ENCODE assay signal across 17 cellular contexts in the genomic region with DNA sequence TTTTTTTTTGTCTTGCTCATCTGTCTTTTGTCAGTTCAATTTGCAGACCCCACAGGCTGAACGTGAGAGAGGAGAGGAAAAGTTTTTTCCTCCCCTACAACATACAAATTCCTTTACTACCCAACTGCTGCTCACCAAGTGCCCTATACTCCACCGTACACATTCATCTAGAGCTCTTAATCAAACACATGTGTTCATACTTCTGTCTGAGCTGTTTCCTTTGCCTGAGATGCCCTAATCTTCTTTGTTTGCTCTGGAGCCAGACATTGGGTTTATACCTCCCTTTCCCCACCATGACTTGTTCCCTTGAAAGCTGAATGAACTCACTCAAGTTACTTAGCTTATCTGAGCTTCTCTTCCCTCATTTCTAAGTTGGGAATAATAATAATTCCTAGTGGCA.
DNase-seq lines count a peak whose midpoint lies in the region; ATAC-seq and TF ChIP-seq lines count a peak whose summit lies in the region.
"Had no signal": no experiment of that assay in that cellular context is flagged by ENCODE, and none has a peak within 500 bp of the region (broad histone marks: within the 10 kb centered on the region; RNA-seq: fewer than 3 reads in every experiment).

No MANE protein-coding gene starts in this region.

- no peak for TF ChIP-seq CTCF in HFFc6 (IDR thresholded peaks at IDR 0.05)
- TF ChIP-seq CTCF in fibroblast of mammary gland (conservative IDR thresholded peaks at IDR 0.05; ENCODE audit: control insufficient read depth, insufficient read depth, low read depth, low read length), result no peak
- TF ChIP-seq CTCF in GM13976 (IDR thresholded peaks at IDR 0.05; ENCODE audit: borderline replicate concordance, control extremely low read depth, extremely low read depth, insufficient read depth, missing control alignments), result no peak

- H3K4me3 Mint-ChIP-seq in CD4-positive, alpha-beta memory T cell, result peak overlapping the region in 6 of 8 donors; percentile 29 to 83 (median 71)
- no peak overlapping the region for H3K4me3 Mint-ChIP-seq in HFFc6
- peak overlapping the region; percentile 1 for H3K4me3 Mint-ChIP-seq in activated T-helper 1 cell treated with anti-CD3 and anti-CD28 coated beads, Interleukin-12 subunit alpha, Interleukin-12 subunit beta, Interleukin-2, Interleukin-4 antibody, amounts not matched to agents 30 ng/mL and 10 ng/mL and 1 ng/mL, durations not matched to agents 14 hours and 24 hours and 36 hours
- H3K4me3 Mint-ChIP-seq: mesothelial cell of epicardium had no signal

- in situ Hi-C loops in GM13976 (cut with MboI; ENCODE audit: low sequenced_read_pairs, unreplicated experiment), result loop anchor here (25.0 kb wide), 1 partner anchor 675 kb away; no protein-coding TSS in a partner anchor

- ATAC-seq in HG03045 (IDR thresholded peaks at IDR 0.05; ENCODE audit: unreplicated experiment) (no peak), esophagus mucosa (no peak)
- ATAC-seq: left cardiac atrium, Panc1 had no signal

- no peaks in the 10 kb centered on the region for H3K9me3 ChIP-seq in CD4-positive, alpha-beta memory T cell (ENCODE audit: control insufficient read depth in 1 of 2, low read length in 2 of 2)
- H3K9me3 ChIP-seq: spleen, tibial artery had no signal

- no peaks in the 10 kb centered on the region for H3K9me3 Mint-ChIP-seq in CD4-positive, alpha-beta memory T cell
- no peaks in the 10 kb centered on the region for H3K9me3 Mint-ChIP-seq in HFFc6
- no peaks in the 10 kb centered on the region for H3K9me3 Mint-ChIP-seq in activated T-helper 1 cell treated with anti-CD3 and anti-CD28 coated beads, Interleukin-12 subunit alpha, Interleukin-12 subunit beta, Interleukin-2, Interleukin-4 antibody, amounts not matched to agents 30 ng/mL and 10 ng/mL and 1 ng/mL, durations not matched to agents 14 hours and 24 hours and 36 hours
- H3K9me3 Mint-ChIP-seq: mesothelial cell of epicardium had no signal

- no peaks in the 10 kb centered on the region for H3K27me3 ChIP-seq in CD4-positive, alpha-beta memory T cell (ENCODE audit: insufficient read depth, low read length)
- H3K27me3 ChIP-seq: spleen, tibial artery had no signal

- intact Hi-C loops in CD4-positive, alpha-beta memory T cell (cut with micrococcal nuclease), result no loop called here
- intact Hi-C loops in activated T-helper 1 cell treated with anti-CD3 and anti-CD28 coated beads, Interleukin-12 subunit alpha, Interleukin-12 subunit beta, Interleukin-2, Interleukin-4 antibody, amounts not matched to agents 30 ng/mL and 10 ng/mL and 1 ng/mL, durations not matched to agents 14 hours and 24 hours and 36 hours (cut with micrococcal nuclease), result loop anchor here (5.0 to 10.0 kb wide), 2 partner anchors 455 to 1417 kb away; partner anchors contain the start of gene BMF

- H3K27ac Mint-ChIP-seq in CD4-positive, alpha-beta memory T cell, result peak overlapping the region; percentile 86 to 97 (median 91)
- no peak overlapping the region; the same call in 1 of the 2 replicates for H3K27ac Mint-ChIP-seq in HFFc6
- peak overlapping the region; percentile 80 for H3K27ac Mint-ChIP-seq in activated T-helper 1 cell treated with anti-CD3 and anti-CD28 coated beads, Interleukin-12 subunit alpha, Interleukin-12 subunit beta, Interleukin-2, Interleukin-4 antibody, amounts not matched to agents 30 ng/mL and 10 ng/mL and 1 ng/mL, durations not matched to agents 14 hours and 24 hours and 36 hours
- H3K27ac Mint-ChIP-seq: mesothelial cell of epicardium had no signal

- peak overlapping the region in 1 of 2 donors; percentile 8 for H3K4me3 ChIP-seq in CD4-positive, alpha-beta memory T cell (ENCODE audit: low read length in 2 of 2)
- H3K4me3 ChIP-seq in fibroblast of mammary gland (ENCODE audit: control insufficient read depth, low read depth, low read length), result no peak overlapping the region
- H3K4me3 ChIP-seq: SK-N-MC, spleen, tibial artery had no signal

- H3K27ac ChIP-seq in CD4-positive, alpha-beta memory T cell (ENCODE audit: low read depth, low read length), result peak overlapping the region; percentile 42
- H3K27ac ChIP-seq: SK-N-MC, tibial artery had no signal

- no peaks in the 10 kb centered on the region for H3K36me3 ChIP-seq in CD4-positive, alpha-beta memory T cell (ENCODE audit: insufficient read depth, low read length)
- H3K36me3 ChIP-seq: spleen, tibial artery had no signal

- no peaks in the 10 kb centered on the region for H3K27me3 Mint-ChIP-seq in CD4-positive, alpha-beta memory T cell
- H3K27me3 Mint-ChIP-seq in HFFc6 (ENCODE audit: insufficient read depth), result peaks cover 2% of the 10 kb centered on the region; the same call in 1 of the 2 replicates
- H3K27me3 Mint-ChIP-seq in activated T-helper 1 cell treated with anti-CD3 and anti-CD28 coated beads, Interleukin-12 subunit alpha, Interleukin-12 subunit beta, Interleukin-2, Interleukin-4 antibody, amounts not matched to agents 30 ng/mL and 10 ng/mL and 1 ng/mL, durations not matched to agents 14 hours and 24 hours and 36 hours (ENCODE audit: insufficient read depth), result no peaks in the 10 kb centered on the region

- peaks cover 76 to 96% (median 83%) of the 10 kb centered on the region in 4 donors for H3K4me1 Mint-ChIP-seq in CD4-positive, alpha-beta memory T cell
- peaks cover 31% of the 10 kb centered on the region for H3K4me1 Mint-ChIP-seq in HFFc6 (ENCODE audit: low read depth)
- peaks cover 99% of the 10 kb centered on the region for H3K4me1 Mint-ChIP-seq in activated T-helper 1 cell treated with anti-CD3 and anti-CD28 coated beads, Interleukin-12 subunit alpha, Interleukin-12 subunit beta, Interleukin-2, Interleukin-4 antibody, amounts not matched to agents 30 ng/mL and 10 ng/mL and 1 ng/mL, durations not matched to agents 14 hours and 24 hours and 36 hours (ENCODE audit: low read depth)

- no peak for DNase-seq in CD4-positive, alpha-beta memory T cell
- DNase-seq in HFFc6 (peak; percentile 32), fibroblast of mammary gland (ENCODE audit: low read depth) (peak; percentile 53), occipital lobe (lab: John Stamatoyannopoulos, UW) (no peak), GM13976 (ENCODE audit: low spot score) (no peak)
- no peak for DNase-seq in activated T-helper 1 cell treated with anti-CD3 and anti-CD28 coated beads, Interleukin-12 subunit alpha, Interleukin-12 subunit beta, Interleukin-2, Interleukin-4 antibody, amounts not matched to agents 30 ng/mL and 10 ng/mL and 1 ng/mL, durations not matched to agents 14 hours and 24 hours and 36 hours (ENCODE audit: low spot score)
- DNase-seq: activated CD4-positive, alpha-beta T cell treated with anti-CD3 and anti-CD28 coated beads for 48 hours; left cardiac atrium; NCI-H1417 treated with DMSO at 0.1 percent for 48 hours; spleen; stimulated activated CD8-positive, alpha-beta memory T cell treated with anti-CD3 and anti-CD28 coated beads, Interleukin-4, amount 100 ng/mL, for 48 hours; tibial artery had no signal

- peaks cover 92% of the 10 kb centered on the region for H3K4me1 ChIP-seq in CD4-positive, alpha-beta memory T cell (ENCODE audit: insufficient read depth, low read length)

- POLR2A ChIA-PET in CD4-positive, alpha-beta memory T cell (lab: Charles Lee; ENCODE audit: partially characterized antibody), result interaction anchor here (0.8 to 11.0 kb wide), 14 partner anchors 11 to 1621 kb away, joined by 3 to 452 read pairs (median 7); partner anchors contain the start of genes FAM98B and RASGRP1

- CTCF ChIA-PET in CD4-positive, alpha-beta memory T cell (lab: Charles Lee; ENCODE audit: partially characterized antibody), result interaction anchor here (0.7 to 19.6 kb wide), 17 partner anchors 8 to 246 kb away, joined by 3 to 717 read pairs (median 22); partner anchors contain the start of genes FAM98B and RASGRP1

- no peaks in the 10 kb centered on the region for H3K36me3 Mint-ChIP-seq in CD4-positive, alpha-beta memory T cell
- no peaks in the 10 kb centered on the region for H3K36me3 Mint-ChIP-seq in HFFc6 (ENCODE audit: low read depth)
- H3K36me3 Mint-ChIP-seq in activated T-helper 1 cell treated with anti-CD3 and anti-CD28 coated beads, Interleukin-12 subunit alpha, Interleukin-12 subunit beta, Interleukin-2, Interleukin-4 antibody, amounts not matched to agents 30 ng/mL and 10 ng/mL and 1 ng/mL, durations not matched to agents 14 hours and 24 hours and 36 hours (ENCODE audit: low read depth), result peaks cover 2% of the 10 kb centered on the region
- H3K36me3 Mint-ChIP-seq: mesothelial cell of epicardium had no signal

Comparison
In these comparisons a context has a peak if more than half of its experiments do, and no peak if none do; other contexts are left out.
1. DNase-seq: peak in HFFc6 (single experiment) and fibroblast of mammary gland (single experiment); none in CD4-positive, alpha-beta memory T cell (0 of 5), activated T-helper 1 cell treated with anti-CD3 and anti-CD28 coated beads, Interleukin-12 subunit alpha, Interleukin-12 subunit beta, Interleukin-2, Interleukin-4 antibody, amounts not matched to agents 30 ng/mL and 10 ng/mL and 1 ng/mL, durations not matched to agents 14 hours and 24 hours and 36 hours (single experiment), occipital lobe (single experiment) and GM13976 (single experiment).